ENCODE assay signal across 13 cellular contexts in the genomic region with DNA sequence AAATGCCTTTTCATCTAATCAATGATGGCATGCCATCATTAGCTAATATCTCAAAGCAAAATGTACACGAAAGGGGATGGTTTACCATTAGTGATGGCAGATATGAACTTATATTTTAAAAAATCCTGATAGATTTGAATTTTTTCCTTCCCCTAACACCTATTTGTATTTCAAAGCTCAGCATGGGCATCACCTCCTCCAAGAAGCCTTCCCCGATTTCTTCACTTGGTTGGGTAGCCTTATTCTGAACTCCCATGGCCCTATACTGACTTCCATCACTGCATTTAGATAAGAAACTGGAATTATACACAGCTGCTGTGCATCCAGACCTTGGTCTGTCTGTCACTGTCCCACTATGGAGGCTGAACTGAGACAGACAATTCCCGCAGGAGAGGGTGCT.
"Had no signal": no experiment of that assay in that cellular context is flagged by ENCODE, and none has a peak within 500 bp of the region (broad histone marks: within the 10 kb centered on the region; RNA-seq: fewer than 3 reads in every experiment).

No MANE protein-coding gene starts in this region.

- H3K27me3 Mint-ChIP-seq: activated naive CD4-positive, alpha-beta T cell treated with anti-CD3 and anti-CD28 coated beads, Interleukin-2, amount 10 ng/mL, durations not matched to agents 7 days and 5 days had no signal

- H3K4me3 Mint-ChIP-seq: activated naive CD4-positive, alpha-beta T cell treated with anti-CD3 and anti-CD28 coated beads, Interleukin-2, amount 10 ng/mL, durations not matched to agents 7 days and 5 days; nephron had no signal

- H3K27ac Mint-ChIP-seq: activated naive CD4-positive, alpha-beta T cell treated with anti-CD3 and anti-CD28 coated beads, Interleukin-2, amount 10 ng/mL, durations not matched to agents 7 days and 5 days; nephron had no signal

- H3K9me3 Mint-ChIP-seq: activated naive CD4-positive, alpha-beta T cell treated with anti-CD3 and anti-CD28 coated beads, Interleukin-2, amount 10 ng/mL, durations not matched to agents 7 days and 5 days; nephron had no signal

- H3K27me3 ChIP-seq: ovary, transverse colon had no signal

- DNase-seq: activated CD4-positive, alpha-beta T cell treated with anti-CD3 and anti-CD28 coated beads, Interleukin-2, amount 50 U/mL, for 48 hours; activated CD4-positive, CD25-positive, alpha-beta regulatory T cell; activated naive CD4-positive, alpha-beta T cell treated with anti-CD3 and anti-CD28 coated beads, Interleukin-2, amount 10 ng/mL, durations not matched to agents 7 days and 5 days; dermis blood vessel endothelial cell; hypothalamus; lower lobe of right lung; ovary; SHP77; stimulated activated CD4-positive, alpha-beta T cell treated with anti-CD3 and anti-CD28 coated beads, Interleukin-4, amount 100 ng/mL, for 4 hours; transverse colon had no signal

- H3K4me1 ChIP-seq: lower lobe of right lung had no signal

- H3K9me3 ChIP-seq: lower lobe of right lung, ovary, transverse colon had no signal

- FAIRE-seq: endometrium had no signal

- H3K36me3 ChIP-seq: ovary had no signal

- H3K4me3 ChIP-seq: lower lobe of right lung, ovary, transverse colon had no signal

- H3K27ac ChIP-seq: lower lobe of right lung, ovary, transverse colon had no signal

- ATAC-seq: esophagus mucosa, lower lobe of right lung had no signal
